ENCODE assay signal across 8 cellular contexts in genomic region chr10:109922353-109922975, GRCh38. TPM values are rescaled to one million over a fixed set of nuclear protein-coding genes. Genes with fewer than 3 reads are reported as not detected.
DNase-seq lines count a peak whose midpoint lies in the region; ATAC-seq and TF ChIP-seq lines count a peak whose summit lies in the region.

No MANE protein-coding gene starts in this region.

- no peaks in the 10 kb centered on the region for H3K9me3 ChIP-seq in thyroid gland

- H3K27ac Mint-ChIP-seq in activated CD4-positive, alpha-beta T cell treated with anti-CD3 and anti-CD28 coated beads for 36 hours = peak overlapping the region; percentile 94

- ATAC-seq in activated CD4-positive, alpha-beta T cell treated with anti-CD3 and anti-CD28 coated beads for 36 hours = no peak
- ATAC-seq in left lobe of liver = peak; percentile 2
- no peak for ATAC-seq in HG02884 (IDR thresholded peaks at IDR 0.05; ENCODE audit: unreplicated experiment)

- intact Hi-C loops in activated CD4-positive, alpha-beta T cell treated with anti-CD3 and anti-CD28 coated beads for 36 hours (cut with DNase I, micrococcal nuclease) = loop anchor here (2.0 to 5.0 kb wide), 10 partner anchors 40 to 995 kb away; partner anchors contain the start of genes ADD3 (in 1 of the 2), BBIP1 (in 1 of the 2), DUSP5 (in 1 of the 2) and SHOC2 (in 1 of the 2)
- intact Hi-C loops in thyroid gland (cut with DNase I) = no loop called here

- POLR2A ChIA-PET in activated CD4-positive, alpha-beta T cell treated with anti-CD3 and anti-CD28 coated beads for 36 hours (lab: Charles Lee) = interaction anchor here (0.6 kb wide), 2 partner anchors 23 to 218 kb away, joined by 3 to 4 read pairs; no protein-coding TSS in a partner anchor

- peak overlapping the region; percentile 94 for H3K4me3 Mint-ChIP-seq in activated CD4-positive, alpha-beta T cell treated with anti-CD3 and anti-CD28 coated beads for 36 hours

- peak overlapping the region; percentile 72 for H3K27ac ChIP-seq in angular gyrus (ENCODE audit: low read depth, low read length)
- H3K27ac ChIP-seq in thyroid gland = peak overlapping the region; percentile 87 to 91 (median 90)

- TF ChIP-seq CTCF in thyroid gland (IDR thresholded peaks at IDR 0.05) = no peak

- H3K4me3 ChIP-seq in thyroid gland (replicated peaks in 1 of 3) = peak overlapping the region; percentile 60 to 93 (median 77)

- no peak for TF ChIP-seq POLR2A in thyroid gland (IDR thresholded peaks at IDR 0.05)

- H3K27me3 ChIP-seq in thyroid gland = no peaks in the 10 kb centered on the region

- H3K4me1 Mint-ChIP-seq in activated CD4-positive, alpha-beta T cell treated with anti-CD3 and anti-CD28 coated beads for 36 hours = peaks cover 54% of the 10 kb centered on the region

- peaks cover 39% of the 10 kb centered on the region for H3K36me3 Mint-ChIP-seq in activated CD4-positive, alpha-beta T cell treated with anti-CD3 and anti-CD28 coated beads for 36 hours (ENCODE audit: low read depth)

- H3K4me1 ChIP-seq in thyroid gland = peaks cover 16 to 33% of the 10 kb centered on the region in 2 donors

- no peaks in the 10 kb centered on the region for H3K9me3 Mint-ChIP-seq in activated CD4-positive, alpha-beta T cell treated with anti-CD3 and anti-CD28 coated beads for 36 hours (ENCODE audit: low read depth)

- DNase-seq in activated CD4-positive, alpha-beta T cell treated with anti-CD3 and anti-CD28 coated beads for 36 hours = peak; percentile 20
- no peak for DNase-seq in activated CD4-positive, alpha-beta T cell treated with anti-CD3 and anti-CD28 coated beads for 1 hour
- no peak for DNase-seq in left lobe of liver (ENCODE audit: low spot score)
- DNase-seq in thyroid gland = no peak
- no peak for DNase-seq in stimulated activated CD4-positive, alpha-beta T cell treated with anti-CD3 and anti-CD28 coated beads, Interleukin-4, amount 100 ng/mL, for 4 hours
- DNase-seq in Ammon's horn (ENCODE audit: low spot score) = no peak

- 26 to 33% methylated on average over 7 of the region's 7 CpGs for WGBS in thyroid gland, 2 donors

- H3K27me3 Mint-ChIP-seq in activated CD4-positive, alpha-beta T cell treated with anti-CD3 and anti-CD28 coated beads for 36 hours = no peaks in the 10 kb centered on the region

- no peaks in the 10 kb centered on the region for H3K36me3 ChIP-seq in thyroid gland

- CTCF ChIA-PET in activated CD4-positive, alpha-beta T cell treated with anti-CD3 and anti-CD28 coated beads for 36 hours (lab: Charles Lee) = interaction anchor here (0.8 to 2.1 kb wide), 5 partner anchors 25 to 349 kb away, joined by 3 to 11 read pairs (median 3); no protein-coding TSS in a partner anchor

RNA-seq across cellular contexts. Expression of gene XPNPEP1, which starts 0.8 kb away (rescaled TPM):
- 10 to 100 TPM; 85.4 to 91.2 TPM for total RNA-seq in activated CD4-positive, alpha-beta T cell treated with anti-CD3 and anti-CD28 coated beads for 36 hours
- 18.7 TPM for total RNA-seq in left lobe of liver
- total RNA-seq in thyroid gland = 10 to 100 TPM; 72.7 to 89.0 (median 84.0) TPM
